ENCODE assay signal across 2 cellular contexts in the genomic region with DNA sequence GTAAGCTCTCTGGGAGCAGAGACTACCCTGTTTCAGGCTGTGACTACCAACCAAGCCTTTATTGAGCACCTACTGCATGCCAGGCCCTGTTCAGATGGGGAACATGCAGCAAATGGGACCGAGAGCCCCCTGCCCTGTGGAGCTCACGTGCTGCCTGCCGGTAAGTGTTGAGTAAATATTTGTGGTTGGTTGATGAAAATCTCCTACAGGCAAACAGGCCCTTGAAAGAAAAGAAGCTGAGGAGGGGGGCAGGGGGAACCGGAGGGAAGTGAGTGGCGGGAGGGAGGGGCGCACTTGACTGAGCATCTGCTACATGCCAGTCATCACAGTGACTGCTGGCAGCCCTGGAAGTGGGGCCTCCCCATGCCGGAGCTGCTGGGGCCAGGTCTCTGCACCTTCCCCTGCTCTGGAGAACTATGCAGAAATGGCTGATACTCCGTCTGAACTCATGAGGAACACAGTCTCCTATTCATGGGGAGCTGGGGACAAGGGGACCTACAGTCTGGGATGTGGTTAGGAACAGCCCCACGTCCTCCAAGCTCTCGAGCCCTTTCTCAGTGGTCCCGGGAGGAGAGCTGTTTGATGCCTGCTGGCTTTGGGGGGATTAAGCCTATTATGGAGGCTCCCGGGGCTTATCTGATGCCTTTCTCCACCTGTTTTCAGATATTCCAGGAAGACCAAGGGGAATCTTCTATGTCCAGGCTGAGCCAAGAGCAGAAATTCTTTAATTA.
TF ChIP-seq lines count a peak whose summit lies in the region.

No MANE protein-coding gene starts in this region.

TF ChIP-seq in HepG2, 621 proteins besides CTCF, POLR2A, EP300 and RAD21 (continues in another document):
- no peak for TF ChIP-seq ZNF557 (CRISPR knock-in tag; IDR thresholded peaks at IDR 0.05)
- no peak for TF ChIP-seq FOXP1 (IDR thresholded peaks at IDR 0.05)
- TF ChIP-seq FOXP1 (CRISPR knock-in tag; IDR thresholded peaks at IDR 0.05): peak; percentile 21; the same call in 1 of the 2 replicates
- no peak for TF ChIP-seq ZNF567 (CRISPR knock-in tag; IDR thresholded peaks at IDR 0.05; ENCODE audit: borderline replicate concordance)
- TF ChIP-seq, protein P1, sequence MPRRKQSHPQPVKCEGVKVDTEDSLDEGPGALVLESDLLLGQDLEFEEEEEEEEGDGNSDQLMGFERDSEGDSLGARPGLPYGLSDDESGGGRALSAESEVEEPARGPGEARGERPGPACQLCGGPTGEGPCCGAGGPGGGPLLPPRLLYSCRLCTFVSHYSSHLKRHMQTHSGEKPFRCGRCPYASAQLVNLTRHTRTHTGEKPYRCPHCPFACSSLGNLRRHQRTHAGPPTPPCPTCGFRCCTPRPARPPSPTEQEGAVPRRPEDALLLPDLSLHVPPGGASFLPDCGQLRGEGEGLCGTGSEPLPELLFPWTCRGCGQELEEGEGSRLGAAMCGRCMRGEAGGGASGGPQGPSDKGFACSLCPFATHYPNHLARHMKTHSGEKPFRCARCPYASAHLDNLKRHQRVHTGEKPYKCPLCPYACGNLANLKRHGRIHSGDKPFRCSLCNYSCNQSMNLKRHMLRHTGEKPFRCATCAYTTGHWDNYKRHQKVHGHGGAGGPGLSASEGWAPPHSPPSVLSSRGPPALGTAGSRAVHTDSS (CRISPR knock-in tag; conservative IDR thresholded peaks at IDR 0.05): no peak
- no peak for TF ChIP-seq SETDB1 (CRISPR knock-in tag; IDR thresholded peaks at IDR 0.05; ENCODE audit: borderline replicate concordance)
- TF ChIP-seq, protein P2, sequence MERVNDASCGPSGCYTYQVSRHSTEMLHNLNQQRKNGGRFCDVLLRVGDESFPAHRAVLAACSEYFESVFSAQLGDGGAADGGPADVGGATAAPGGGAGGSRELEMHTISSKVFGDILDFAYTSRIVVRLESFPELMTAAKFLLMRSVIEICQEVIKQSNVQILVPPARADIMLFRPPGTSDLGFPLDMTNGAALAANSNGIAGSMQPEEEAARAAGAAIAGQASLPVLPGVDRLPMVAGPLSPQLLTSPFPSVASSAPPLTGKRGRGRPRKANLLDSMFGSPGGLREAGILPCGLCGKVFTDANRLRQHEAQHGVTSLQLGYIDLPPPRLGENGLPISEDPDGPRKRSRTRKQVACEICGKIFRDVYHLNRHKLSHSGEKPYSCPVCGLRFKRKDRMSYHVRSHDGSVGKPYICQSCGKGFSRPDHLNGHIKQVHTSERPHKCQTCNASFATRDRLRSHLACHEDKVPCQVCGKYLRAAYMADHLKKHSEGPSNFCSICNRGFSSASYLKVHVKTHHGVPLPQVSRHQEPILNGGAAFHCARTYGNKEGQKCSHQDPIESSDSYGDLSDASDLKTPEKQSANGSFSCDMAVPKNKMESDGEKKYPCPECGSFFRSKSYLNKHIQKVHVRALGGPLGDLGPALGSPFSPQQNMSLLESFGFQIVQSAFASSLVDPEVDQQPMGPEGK (CRISPR knock-in tag; IDR thresholded peaks at IDR 0.05): peak; percentile 65
- 0 out of 2 replicates have a peak, but pooled peaks have one; percentile 48 for TF ChIP-seq GFI1 (CRISPR knock-in tag; IDR thresholded peaks at IDR 0.05; ENCODE audit: borderline replicate concordance)
- no peak for TF ChIP-seq MBD4 (IDR thresholded peaks at IDR 0.05; ENCODE audit: borderline replicate concordance, low read length)
- TF ChIP-seq SOX6 (IDR thresholded peaks at IDR 0.05): no peak
- peak; percentile 51 for TF ChIP-seq SOX6 (CRISPR knock-in tag; IDR thresholded peaks at IDR 0.05)
- no peak for TF ChIP-seq ZNF441 (CRISPR knock-in tag; IDR thresholded peaks at IDR 0.05; ENCODE audit: borderline replicate concordance)
- TF ChIP-seq GABPA (IDR thresholded peaks at IDR 0.05; ENCODE audit: low read depth, low read length): no peak
- TF ChIP-seq GABPA (CRISPR knock-in tag; IDR thresholded peaks at IDR 0.05; ENCODE audit: low read depth): no peak
- TF ChIP-seq ERF (CRISPR knock-in tag; IDR thresholded peaks at IDR 0.05): no peak
- TF ChIP-seq, protein P3, sequence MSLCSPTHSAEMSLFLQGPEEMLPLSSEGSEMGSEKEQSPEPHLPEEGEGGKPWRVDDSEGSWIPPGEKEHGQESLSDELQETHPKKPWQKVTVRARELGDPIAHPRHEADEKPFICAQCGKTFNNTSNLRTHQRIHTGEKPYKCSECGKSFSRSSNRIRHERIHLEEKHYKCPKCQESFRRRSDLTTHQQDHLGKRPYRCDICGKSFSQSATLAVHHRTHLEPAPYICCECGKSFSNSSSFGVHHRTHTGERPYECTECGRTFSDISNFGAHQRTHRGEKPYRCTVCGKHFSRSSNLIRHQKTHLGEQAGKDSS (CRISPR knock-in tag; IDR thresholded peaks at IDR 0.05; ENCODE audit: borderline replicate concordance, low read depth): no peak
- TF ChIP-seq, protein P4, sequence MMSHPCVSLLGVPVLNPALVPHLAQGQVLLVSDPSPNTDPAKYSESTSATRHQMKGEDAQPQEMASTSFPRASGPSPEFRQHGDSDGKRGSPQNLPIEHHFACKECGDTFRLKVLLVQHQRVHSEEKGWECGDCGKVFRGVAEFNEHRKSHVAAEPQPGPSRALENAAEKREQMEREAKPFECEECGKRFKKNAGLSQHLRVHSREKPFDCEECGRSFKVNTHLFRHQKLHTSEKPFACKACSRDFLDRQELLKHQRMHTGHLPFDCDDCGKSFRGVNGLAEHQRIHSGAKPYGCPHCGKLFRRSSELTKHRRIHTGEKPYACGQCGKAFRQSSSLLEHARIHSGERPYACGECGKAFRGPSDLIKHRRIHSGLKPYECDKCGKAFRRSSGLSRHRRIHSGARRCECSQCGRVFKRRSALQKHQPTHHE (CRISPR knock-in tag; IDR thresholded peaks at IDR 0.05; ENCODE audit: borderline replicate concordance): no peak
- no peak for TF ChIP-seq PAX8 (CRISPR knock-in tag; IDR thresholded peaks at IDR 0.05; ENCODE audit: borderline replicate concordance)
- TF ChIP-seq ZSCAN12 (CRISPR knock-in tag; IDR thresholded peaks at IDR 0.05): no peak
- TF ChIP-seq BHLHE40 (IDR thresholded peaks at IDR 0.05; ENCODE audit: low read length): peak; percentile 80
- 0 out of 2 replicates have a peak, but pooled peaks have one; percentile 28 for TF ChIP-seq FOXA3 (CRISPR knock-in tag; IDR thresholded peaks at IDR 0.05)
- TF ChIP-seq, protein P5, sequence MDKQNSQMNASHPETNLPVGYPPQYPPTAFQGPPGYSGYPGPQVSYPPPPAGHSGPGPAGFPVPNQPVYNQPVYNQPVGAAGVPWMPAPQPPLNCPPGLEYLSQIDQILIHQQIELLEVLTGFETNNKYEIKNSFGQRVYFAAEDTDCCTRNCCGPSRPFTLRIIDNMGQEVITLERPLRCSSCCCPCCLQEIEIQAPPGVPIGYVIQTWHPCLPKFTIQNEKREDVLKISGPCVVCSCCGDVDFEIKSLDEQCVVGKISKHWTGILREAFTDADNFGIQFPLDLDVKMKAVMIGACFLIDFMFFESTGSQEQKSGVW (CRISPR knock-in tag; IDR thresholded peaks at IDR 0.05; ENCODE audit: borderline replicate concordance): no peak
- TF ChIP-seq FOXA1 (IDR thresholded peaks at IDR 0.05): no peak
- TF ChIP-seq FOXA1 (CRISPR knock-in tag; IDR thresholded peaks at IDR 0.05): 0 out of 2 replicates have a peak, but pooled peaks have one; percentile 22
- TF ChIP-seq ZNF121 (CRISPR knock-in tag; IDR thresholded peaks at IDR 0.05): no peak
- TF ChIP-seq ZNF558 (CRISPR knock-in tag; IDR thresholded peaks at IDR 0.05; ENCODE audit: borderline replicate concordance): no peak
- TF ChIP-seq SALL1 (CRISPR knock-in tag; IDR thresholded peaks at IDR 0.05): peak; percentile 23; the same call in 1 of the 2 replicates
- TF ChIP-seq ZNF350 (CRISPR knock-in tag; IDR thresholded peaks at IDR 0.05; ENCODE audit: borderline replicate concordance, low read depth): 0 out of 2 replicates have a peak, but pooled peaks have one; percentile 20
- no peak for TF ChIP-seq ZNF263 (CRISPR knock-in tag; IDR thresholded peaks at IDR 0.05)

TF ChIP-seq in H1, 55 proteins besides CTCF, POLR2A, EP300 and RAD21:
- TF ChIP-seq TAF1 (IDR thresholded peaks at IDR 0.05; ENCODE audit: low read depth, low read length) (no peak), TAF7 (optimal IDR thresholded peaks at IDR 0.05; ENCODE audit: borderline replicate concordance, low read depth, low read length) (no peak), SP1 (IDR thresholded peaks at IDR 0.05; ENCODE audit: low read depth, low read length) (no peak), PHF8 (conservative IDR thresholded peaks at IDR 0.05; ENCODE audit: low read depth, low read length) (no peak), BRCA1 (IDR thresholded peaks at IDR 0.05; ENCODE audit: low read depth, low read length) (no peak)
- TF ChIP-seq, protein P6, sequence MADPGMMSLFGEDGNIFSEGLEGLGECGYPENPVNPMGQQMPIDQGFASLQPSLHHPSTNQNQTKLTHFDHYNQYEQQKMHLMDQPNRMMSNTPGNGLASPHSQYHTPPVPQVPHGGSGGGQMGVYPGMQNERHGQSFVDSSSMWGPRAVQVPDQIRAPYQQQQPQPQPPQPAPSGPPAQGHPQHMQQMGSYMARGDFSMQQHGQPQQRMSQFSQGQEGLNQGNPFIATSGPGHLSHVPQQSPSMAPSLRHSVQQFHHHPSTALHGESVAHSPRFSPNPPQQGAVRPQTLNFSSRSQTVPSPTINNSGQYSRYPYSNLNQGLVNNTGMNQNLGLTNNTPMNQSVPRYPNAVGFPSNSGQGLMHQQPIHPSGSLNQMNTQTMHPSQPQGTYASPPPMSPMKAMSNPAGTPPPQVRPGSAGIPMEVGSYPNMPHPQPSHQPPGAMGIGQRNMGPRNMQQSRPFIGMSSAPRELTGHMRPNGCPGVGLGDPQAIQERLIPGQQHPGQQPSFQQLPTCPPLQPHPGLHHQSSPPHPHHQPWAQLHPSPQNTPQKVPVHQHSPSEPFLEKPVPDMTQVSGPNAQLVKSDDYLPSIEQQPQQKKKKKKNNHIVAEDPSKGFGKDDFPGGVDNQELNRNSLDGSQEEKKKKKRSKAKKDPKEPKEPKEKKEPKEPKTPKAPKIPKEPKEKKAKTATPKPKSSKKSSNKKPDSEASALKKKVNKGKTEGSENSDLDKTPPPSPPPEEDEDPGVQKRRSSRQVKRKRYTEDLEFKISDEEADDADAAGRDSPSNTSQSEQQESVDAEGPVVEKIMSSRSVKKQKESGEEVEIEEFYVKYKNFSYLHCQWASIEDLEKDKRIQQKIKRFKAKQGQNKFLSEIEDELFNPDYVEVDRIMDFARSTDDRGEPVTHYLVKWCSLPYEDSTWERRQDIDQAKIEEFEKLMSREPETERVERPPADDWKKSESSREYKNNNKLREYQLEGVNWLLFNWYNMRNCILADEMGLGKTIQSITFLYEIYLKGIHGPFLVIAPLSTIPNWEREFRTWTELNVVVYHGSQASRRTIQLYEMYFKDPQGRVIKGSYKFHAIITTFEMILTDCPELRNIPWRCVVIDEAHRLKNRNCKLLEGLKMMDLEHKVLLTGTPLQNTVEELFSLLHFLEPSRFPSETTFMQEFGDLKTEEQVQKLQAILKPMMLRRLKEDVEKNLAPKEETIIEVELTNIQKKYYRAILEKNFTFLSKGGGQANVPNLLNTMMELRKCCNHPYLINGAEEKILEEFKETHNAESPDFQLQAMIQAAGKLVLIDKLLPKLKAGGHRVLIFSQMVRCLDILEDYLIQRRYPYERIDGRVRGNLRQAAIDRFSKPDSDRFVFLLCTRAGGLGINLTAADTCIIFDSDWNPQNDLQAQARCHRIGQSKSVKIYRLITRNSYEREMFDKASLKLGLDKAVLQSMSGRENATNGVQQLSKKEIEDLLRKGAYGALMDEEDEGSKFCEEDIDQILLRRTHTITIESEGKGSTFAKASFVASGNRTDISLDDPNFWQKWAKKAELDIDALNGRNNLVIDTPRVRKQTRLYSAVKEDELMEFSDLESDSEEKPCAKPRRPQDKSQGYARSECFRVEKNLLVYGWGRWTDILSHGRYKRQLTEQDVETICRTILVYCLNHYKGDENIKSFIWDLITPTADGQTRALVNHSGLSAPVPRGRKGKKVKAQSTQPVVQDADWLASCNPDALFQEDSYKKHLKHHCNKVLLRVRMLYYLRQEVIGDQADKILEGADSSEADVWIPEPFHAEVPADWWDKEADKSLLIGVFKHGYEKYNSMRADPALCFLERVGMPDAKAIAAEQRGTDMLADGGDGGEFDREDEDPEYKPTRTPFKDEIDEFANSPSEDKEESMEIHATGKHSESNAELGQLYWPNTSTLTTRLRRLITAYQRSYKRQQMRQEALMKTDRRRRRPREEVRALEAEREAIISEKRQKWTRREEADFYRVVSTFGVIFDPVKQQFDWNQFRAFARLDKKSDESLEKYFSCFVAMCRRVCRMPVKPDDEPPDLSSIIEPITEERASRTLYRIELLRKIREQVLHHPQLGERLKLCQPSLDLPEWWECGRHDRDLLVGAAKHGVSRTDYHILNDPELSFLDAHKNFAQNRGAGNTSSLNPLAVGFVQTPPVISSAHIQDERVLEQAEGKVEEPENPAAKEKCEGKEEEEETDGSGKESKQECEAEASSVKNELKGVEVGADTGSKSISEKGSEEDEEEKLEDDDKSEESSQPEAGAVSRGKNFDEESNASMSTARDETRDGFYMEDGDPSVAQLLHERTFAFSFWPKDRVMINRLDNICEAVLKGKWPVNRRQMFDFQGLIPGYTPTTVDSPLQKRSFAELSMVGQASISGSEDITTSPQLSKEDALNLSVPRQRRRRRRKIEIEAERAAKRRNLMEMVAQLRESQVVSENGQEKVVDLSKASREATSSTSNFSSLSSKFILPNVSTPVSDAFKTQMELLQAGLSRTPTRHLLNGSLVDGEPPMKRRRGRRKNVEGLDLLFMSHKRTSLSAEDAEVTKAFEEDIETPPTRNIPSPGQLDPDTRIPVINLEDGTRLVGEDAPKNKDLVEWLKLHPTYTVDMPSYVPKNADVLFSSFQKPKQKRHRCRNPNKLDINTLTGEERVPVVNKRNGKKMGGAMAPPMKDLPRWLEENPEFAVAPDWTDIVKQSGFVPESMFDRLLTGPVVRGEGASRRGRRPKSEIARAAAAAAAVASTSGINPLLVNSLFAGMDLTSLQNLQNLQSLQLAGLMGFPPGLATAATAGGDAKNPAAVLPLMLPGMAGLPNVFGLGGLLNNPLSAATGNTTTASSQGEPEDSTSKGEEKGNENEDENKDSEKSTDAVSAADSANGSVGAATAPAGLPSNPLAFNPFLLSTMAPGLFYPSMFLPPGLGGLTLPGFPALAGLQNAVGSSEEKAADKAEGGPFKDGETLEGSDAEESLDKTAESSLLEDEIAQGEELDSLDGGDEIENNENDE (IDR thresholded peaks at IDR 0.05; ENCODE audit: insufficient replicate concordance, low read length): no peak
